In the genomic region with DNA sequence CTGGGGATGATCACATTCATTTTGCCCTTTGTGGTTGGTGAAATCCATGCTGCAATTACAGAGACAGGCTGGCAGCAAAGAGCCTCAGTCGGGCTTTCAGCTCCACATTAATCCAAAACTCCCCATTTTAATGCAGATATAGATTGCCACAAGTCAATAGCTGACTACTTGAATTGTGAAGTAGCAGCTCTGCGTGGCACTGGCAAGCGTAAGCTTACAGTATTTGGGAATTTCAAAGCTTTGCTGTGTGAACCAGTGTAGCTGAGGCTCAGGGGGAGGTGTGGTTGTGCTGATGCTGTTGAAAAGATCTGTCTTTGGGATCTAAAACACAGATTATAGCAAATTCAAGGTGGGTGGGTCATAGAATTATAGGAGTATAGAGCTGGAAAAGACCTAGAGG, we compare ENCODE assay signal across 19 cellular contexts.
"Had no signal": no experiment of that assay in that cellular context is flagged by ENCODE, and none has a peak within 500 bp of the region (broad histone marks: within the 10 kb centered on the region; RNA-seq: fewer than 3 reads in every experiment).

No MANE protein-coding gene starts in this region.

- H3K36me3 Mint-ChIP-seq: mesothelial cell of epicardium, naive B cell had no signal

- H3K79me2 ChIP-seq: hepatocyte had no signal

- H3K4me1 ChIP-seq: esophagus muscularis mucosa, foreskin keratinocyte, gastroesophageal sphincter, heart left ventricle, left lung, lower lobe of right lung had no signal

- H3K9me3 ChIP-seq: esophagus muscularis mucosa, lower lobe of right lung, mucosa of descending colon had no signal

- H3K36me3 ChIP-seq: esophagus muscularis mucosa, gastroesophageal sphincter, heart left ventricle, left lung, lower lobe of right lung had no signal

- H3K9me3 Mint-ChIP-seq: mesothelial cell of epicardium had no signal

- ATAC-seq: foreskin keratinocyte, gastroesophageal sphincter, heart left ventricle, left cardiac atrium, left lung, left ventricle myocardium superior, lower lobe of right lung, mucosa of descending colon had no signal

- H3K27ac ChIP-seq: coronary artery, dorsolateral prefrontal cortex, esophagus muscularis mucosa, foreskin keratinocyte, gastroesophageal sphincter, heart left ventricle, hepatocyte, left lung, lower lobe of right lung had no signal

- DNase-seq: dermis blood vessel endothelial cell; dorsolateral prefrontal cortex; effector CD4-positive, alpha-beta T cell; effector memory CD4-positive, alpha-beta T cell; foreskin keratinocyte; heart left ventricle; hypothalamus; left cardiac atrium; left lung; left ventricle myocardium superior; lower lobe of right lung; mesenchymal stem cell; mucosa of descending colon; naive B cell had no signal

- H3K27me3 ChIP-seq: foreskin keratinocyte, gastroesophageal sphincter, heart left ventricle, hepatocyte, left lung had no signal

- H3K4me1 Mint-ChIP-seq: mesothelial cell of epicardium, naive B cell had no signal

- H3K27ac Mint-ChIP-seq: mesothelial cell of epicardium, naive B cell had no signal

- H2AFZ ChIP-seq: hepatocyte had no signal

- H3K4me2 ChIP-seq: hepatocyte had no signal

- H3K4me3 Mint-ChIP-seq: mesothelial cell of epicardium, naive B cell had no signal

- H3K4me3 ChIP-seq: coronary artery, dorsolateral prefrontal cortex, esophagus muscularis mucosa, gastroesophageal sphincter, heart left ventricle, hepatocyte, left lung, lower lobe of right lung, mucosa of descending colon had no signal
